8 cellular contexts compared by ENCODE assay signal in genomic region chr16:57091990-57092785, GRCh38. TPM values are rescaled to one million over a fixed set of nuclear protein-coding genes. Genes with fewer than 3 reads are reported as not detected.
DNase-seq lines count a peak whose midpoint lies in the region; ATAC-seq, FAIRE-seq and TF ChIP-seq lines count a peak whose summit lies in the region.

TSS of gene CPNE2 (plus strand) at chr16:57092583. CDS start at chr16:57110743, 18,160 bp downstream.

- DNase-seq in NCI-H748 (lab: John Stamatoyannopoulos, UW; ENCODE audit: unreplicated experiment) (peak; percentile 62), NCI-H748 treated with DMSO at 0.1 percent for 48 hours (lab: John Stamatoyannopoulos, UW) (no peak), RCC 7860 (ENCODE audit: low spot score) (peak; percentile 11), body of pancreas (peak; percentile 60 to 75 (median 66)), iPS DF 6.9 (ENCODE audit: low read depth, low spot score) (no peak), psoas muscle (peak; percentile 66 to 80), dedifferentiated amniotic fluid mesenchymal stem cell (ENCODE audit: extremely low spot score) (no peak)

- H3K4me3 ChIP-seq in body of pancreas (peak within 1 kb of the TSS in 1 of 2 donors; percentile 56), iPS DF 6.9 (ENCODE audit: low read length) (peak within 1 kb of the TSS; percentile 93), psoas muscle (peak within 1 kb of the TSS; percentile 81)

- FAIRE-seq in RCC 7860 (lab: Jason Lieb, UNC): no peak

- 0 to 1% methylated on average over 6 to 78 of the region's 99 CpGs for WGBS in body of pancreas, 2 donors
- WGBS in iPS DF 6.9 (ENCODE audit: insufficient coverage, insufficient read length): no CpG with 5 or more reads among the region's 99 CpGs
- 1% methylated on average over 49 to 99 of the region's 99 CpGs for WGBS in psoas muscle, 3 donors

- no peaks in the 10 kb centered on the region for H3K36me3 ChIP-seq in body of pancreas (replicated peaks in 1 of 2; ENCODE audit: insufficient read depth in 1 of 2, low read depth in 2 of 2)
- no peaks in the 10 kb centered on the region for H3K36me3 ChIP-seq in iPS DF 6.9 (ENCODE audit: control insufficient read depth, insufficient read depth, low read length)
- H3K36me3 ChIP-seq in psoas muscle (ENCODE audit: insufficient read depth in 1 of 2, low read depth in 1 of 2): no peaks in the 10 kb centered on the region

- H3K27me3 ChIP-seq in body of pancreas (no peaks in the 10 kb centered on the region), iPS DF 6.9 (ENCODE audit: control insufficient read depth, insufficient read depth, low read length) (no peaks in the 10 kb centered on the region), psoas muscle (ENCODE audit: insufficient read depth in 3 of 3, low read length in 2 of 3) (no peaks in the 10 kb centered on the region)

- H3K4me1 ChIP-seq in body of pancreas (peaks cover 22% of the 10 kb centered on the region), iPS DF 6.9 (ENCODE audit: control insufficient read depth, insufficient read depth, low read length) (no peaks in the 10 kb centered on the region), psoas muscle (peaks cover 5% of the 10 kb centered on the region)

- H3K9me3 ChIP-seq in body of pancreas (no peaks in the 10 kb centered on the region), iPS DF 6.9 (ENCODE audit: control insufficient read depth, insufficient read depth, low read length) (no peaks in the 10 kb centered on the region), psoas muscle (no peaks in the 10 kb centered on the region)

- intact Hi-C loops in body of pancreas (cut with DNase I) (no loop called here), psoas muscle (cut with DNase I) (loop anchor here in 1 of 2 donors (10.0 kb wide), 1 partner anchor 53 kb away; no protein-coding TSS in a partner anchor)

- peak; percentile 44 for ATAC-seq in HG03045 (IDR thresholded peaks at IDR 0.05; ENCODE audit: unreplicated experiment)
- ATAC-seq in body of pancreas: peak; percentile 86
- ATAC-seq in psoas muscle: peak; percentile 71 to 91 (median 84)

- TF ChIP-seq POLR2A in body of pancreas (IDR thresholded peaks at IDR 0.05): peak; percentile 32 to 50 (median 38)

- H3K27ac ChIP-seq in body of pancreas (peak within 1 kb of the TSS in 3 of 4 donors; percentile 67 to 78 (median 76)), iPS DF 6.9 (ENCODE audit: low read length) (no peak within 1 kb of the TSS), psoas muscle (peak within 1 kb of the TSS; percentile 75)

- TF ChIP-seq CTCF in body of pancreas (IDR thresholded peaks at IDR 0.05) (peak in 1 of 7 experiments; percentile 12), psoas muscle (IDR thresholded peaks at IDR 0.05) (no peak)

RNA-seq across cellular contexts. Expression of gene CPNE2, which starts in this region (rescaled TPM):
- total RNA-seq in body of pancreas: 10 to 100 TPM in 1 of 2 donors, 1 to 10 TPM in 1; 8.8 to 16.5 TPM
- total RNA-seq in psoas muscle: 10 to 100 TPM in 2 of 4 donors, 1 to 10 TPM in 2; 8.1 to 12.4 (median 10.5) TPM
- 10 to 100 TPM; 15.1 to 16.9 (median 16.2) TPM for polyA plus RNA-seq in psoas muscle

Comparison
In these comparisons a context has a peak if more than half of its experiments do, and no peak if none do; other contexts are left out.
1. DNase-seq: peak in NCI-H748 (single experiment), RCC 7860 (single experiment), body of pancreas (4 of 4) and psoas muscle (2 of 2); none in NCI-H748 treated with DMSO at 0.1 percent for 48 hours (single experiment), iPS DF 6.9 (single experiment) and dedifferentiated amniotic fluid mesenchymal stem cell (single experiment).
2. Peak in every context shown above with its lines, with median percentiles within 50 percentile points of each other: ATAC-seq.